ENCODE assay signal across 13 cellular contexts in the genomic region with DNA sequence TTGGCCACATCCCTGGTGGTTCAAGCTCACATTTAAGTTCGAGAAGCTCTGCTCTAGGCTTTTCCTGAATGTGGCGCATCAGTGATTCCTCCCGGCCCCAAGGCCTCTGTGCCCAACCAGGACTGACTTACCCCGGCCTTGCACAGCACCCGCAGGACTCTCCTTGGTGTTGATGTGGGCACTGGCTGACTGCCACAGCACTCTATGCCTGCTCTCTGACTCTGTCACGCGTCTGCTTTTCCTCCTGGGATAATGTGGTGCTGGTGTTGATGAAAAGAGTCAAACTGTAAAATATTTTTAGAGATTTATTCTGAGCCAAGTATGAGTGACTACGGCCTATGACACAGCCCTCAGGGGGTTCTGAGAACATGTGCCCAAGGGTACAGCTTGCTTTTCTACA. TPM values are rescaled to one million over a fixed set of nuclear protein-coding genes. Genes with fewer than 3 reads are reported as not detected.
DNase-seq lines count a peak whose midpoint lies in the region; ATAC-seq, FAIRE-seq and TF ChIP-seq lines count a peak whose summit lies in the region.
"Had no signal": no experiment of that assay in that cellular context is flagged by ENCODE, and none has a peak within 500 bp of the region (broad histone marks: within the 10 kb centered on the region; RNA-seq: fewer than 3 reads in every experiment).

No MANE protein-coding gene starts in this region.

- dilution Hi-C loops in mammary epithelial cell (cut with HindIII; ENCODE audit: low sequenced_read_pairs), result loop anchor here (5.0 kb wide), 2 partner anchors 48 to 98 kb away; no protein-coding TSS in a partner anchor

- BruUV-seq in mammary epithelial cell (replicated peaks; lab: Mats Ljungman, UMichigan), result no TSS peak

- H2AFZ ChIP-seq in mammary epithelial cell (ENCODE audit: low read depth, low read length), result peak overlapping the region; percentile 58

- H3K36me3 Mint-ChIP-seq in HFFc6 (ENCODE audit: low read depth) (peaks cover 16% of the 10 kb centered on the region), mesothelial cell of epicardium (peaks cover 5% of the 10 kb centered on the region)

- H3K9ac ChIP-seq in mammary epithelial cell (ENCODE audit: insufficient read depth, low read length), result no peak overlapping the region

- H3K27me3 Mint-ChIP-seq in HFFc6 (ENCODE audit: insufficient read depth), result peaks cover 14% of the 10 kb centered on the region
- peaks cover 12% of the 10 kb centered on the region for H3K27me3 Mint-ChIP-seq in mesothelial cell of epicardium (ENCODE audit: low read depth)

- FAIRE-seq in urothelium cell line (lab: Jason Lieb, UNC), result no peak
- FAIRE-seq: D721Med, GM12878 had no signal

- H3K27ac ChIP-seq in mammary epithelial cell (ENCODE audit: insufficient read depth, low read depth, low read length), result no peak overlapping the region
- peak overlapping the region; percentile 15 to 31 for H3K27ac ChIP-seq in thoracic aorta

- H3K9me3 Mint-ChIP-seq in HFFc6 (peaks cover 15% of the 10 kb centered on the region), mesothelial cell of epicardium (peaks cover 9% of the 10 kb centered on the region)

- H3K4me3 ChIP-seq in mammary epithelial cell (replicated peaks in 1 of 3; ENCODE audit: insufficient read depth in 1 of 3, low read depth in 2 of 3, low read length in 3 of 3), result no peak overlapping the region
- no peak overlapping the region for H3K4me3 ChIP-seq in thoracic aorta
- H3K4me3 ChIP-seq: GM12878, mucosa of descending colon had no signal

- H3K36me3 ChIP-seq in mammary epithelial cell (ENCODE audit: insufficient read depth, low read length), result no peaks in the 10 kb centered on the region
- H3K36me3 ChIP-seq in thoracic aorta, result no peaks in the 10 kb centered on the region

- CTCF ChIA-PET in mammary epithelial cell (lab: Charles Lee; ENCODE audit: low non-redundant PET), result no interaction called here

- TF ChIP-seq CTCF in HFFc6 (IDR thresholded peaks at IDR 0.05), result no peak
- no peak for TF ChIP-seq CTCF in mammary epithelial cell (conservative IDR thresholded peaks at IDR 0.05 in 1 of 2, IDR thresholded peaks at IDR 0.05 in 1 of 2; ENCODE audit: extremely low read depth in 1 of 2, insufficient read depth in 1 of 2, low read depth in 1 of 2, low read length in 2 of 2)
- TF ChIP-seq CTCF in mesothelial cell of epicardium (IDR thresholded peaks at IDR 0.05; ENCODE audit: unreplicated experiment), result no peak
- no peak for TF ChIP-seq CTCF in thoracic aorta (IDR thresholded peaks at IDR 0.05)

- DNase-seq in HFFc6 (no peak), mammary epithelial cell (peak; percentile 40), mesothelial cell of epicardium (ENCODE audit: low spot score in 2 of 2, unreplicated experiment in 2 of 2) (no peak), thoracic aorta (ENCODE audit: low spot score) (peak; percentile 67), urothelium cell line (ENCODE audit: low spot score) (no peak), mucosa of gallbladder (ENCODE audit: low spot score) (no peak)
- DNase-seq in activated CD4-positive, CD25-positive, alpha-beta regulatory T cell (lab: John Stamatoyannopoulos, UW), result no peak
- DNase-seq: effector CD8-positive, alpha-beta T cell; stimulated activated CD8-positive, alpha-beta memory T cell treated with anti-CD3 and anti-CD28 coated beads, Interleukin-4, amount 100 ng/mL, for 48 hours had no signal

- no peak overlapping the region for H3K4me3 Mint-ChIP-seq in HFFc6
- H3K4me3 Mint-ChIP-seq in mesothelial cell of epicardium, result no peak overlapping the region

- H3K27ac Mint-ChIP-seq in HFFc6 (peak overlapping the region; percentile 30), mesothelial cell of epicardium (peak overlapping the region; percentile 30)

- no peaks in the 10 kb centered on the region for H3K27me3 ChIP-seq in mammary epithelial cell (ENCODE audit: insufficient read depth, low read length)
- no peaks in the 10 kb centered on the region for H3K27me3 ChIP-seq in thoracic aorta (replicated peaks; ENCODE audit: insufficient read depth)

- H3K4me1 ChIP-seq in mammary epithelial cell (ENCODE audit: insufficient read depth, low read length) (peaks cover 34% of the 10 kb centered on the region), thoracic aorta (ENCODE audit: control insufficient read depth in 1 of 2, low read depth in 2 of 2) (peaks cover 3 to 20% of the 10 kb centered on the region in 2 donors)

- intact Hi-C loops in mammary epithelial cell (cut with micrococcal nuclease), result no loop called here

- H3K4me1 Mint-ChIP-seq in HFFc6 (ENCODE audit: low read depth) (peaks cover 27% of the 10 kb centered on the region), mesothelial cell of epicardium (peaks cover 27% of the 10 kb centered on the region)

- in situ Hi-C loops in mammary epithelial cell (cut with MboI; ENCODE audit: low sequenced_read_pairs in 2 of 2), result no loop called here

- ATAC-seq in thoracic aorta (ENCODE audit: insufficient number of reproducible peaks, low FRiP score, low read depth) (peak; percentile 71), GM18868 (IDR thresholded peaks at IDR 0.05; ENCODE audit: unreplicated experiment) (no peak)
- ATAC-seq: GM12878, mucosa of descending colon had no signal

- WGBS in mammary epithelial cell (ENCODE audit: low coverage, missing lambda C conversion rate), result 23% methylated on average over 7 of the region's 8 CpGs

- no peaks in the 10 kb centered on the region for H3K79me2 ChIP-seq in mammary epithelial cell (ENCODE audit: insufficient read depth, low read length)

- H4K20me1 ChIP-seq in mammary epithelial cell (ENCODE audit: insufficient read depth, low read length), result no peaks in the 10 kb centered on the region

- H3K4me2 ChIP-seq in mammary epithelial cell (ENCODE audit: insufficient read depth, low read depth, low read length), result no peak overlapping the region

- H3K9me3 ChIP-seq in mammary epithelial cell (replicated peaks; ENCODE audit: insufficient read depth, low read length) (no peaks in the 10 kb centered on the region), thoracic aorta (no peaks in the 10 kb centered on the region)
- H3K9me3 ChIP-seq: mucosa of descending colon had no signal

RNA-seq across cellular contexts. Expression of gene SLC2A5, which starts 15.4 kb away (rescaled TPM):
- total RNA-seq in HFFc6 (2021; fragmentation: NEBNext Ultra II Directional; extraction: Animal tissue kit (Norgen Biotek cat#: 25700)), result under 1 TPM in 5 of 6 experiments, not detected in 1; 0.10 to 0.83 (median 0.18) TPM
- total RNA-seq in mammary epithelial cell (under 1 TPM; under 0.01 to 0.38 TPM), mesothelial cell of epicardium (0.07 to 0.13 TPM (median 0.11 TPM) in 3 replicates), thoracic aorta (10 to 100 TPM in 1 of 2 donors, 1 to 10 TPM in 1; 3.9 to 14.7 TPM), mucosa of gallbladder (8.8 TPM)
- 0.19 TPM for polyA plus RNA-seq in mammary epithelial cell
- polyA minus RNA-seq in mammary epithelial cell, result not detected

RNA-seq across cellular contexts. Expression of gene GPR157, which starts 44.0 kb away (rescaled TPM):
- 10 to 100 TPM in 2 of 6 experiments, 1 to 10 TPM in 4; 8.2 to 11.1 (median 9.7) TPM for total RNA-seq in HFFc6 (2021; fragmentation: NEBNext Ultra II Directional; extraction: Animal tissue kit (Norgen Biotek cat#: 25700))
- total RNA-seq in mammary epithelial cell, result 10 to 100 TPM in 1 of 2 donors, 1 to 10 TPM in 1; 7.2 to 10.4 TPM
- polyA plus RNA-seq in mammary epithelial cell, result 2.3 TPM
- polyA minus RNA-seq in mammary epithelial cell, result 16.1 TPM
- total RNA-seq in mesothelial cell of epicardium, result 8.3 to 9.4 TPM (median 8.5 TPM) in 3 replicates
- total RNA-seq in thoracic aorta, result 1 to 10 TPM; 5.4 to 7.0 TPM
- total RNA-seq in mucosa of gallbladder, result 8.3 TPM

RNA-seq across cellular contexts. Expression of gene SLC2A7, which starts 58.7 kb away (rescaled TPM):
- total RNA-seq in HFFc6 (2021; fragmentation: NEBNext Ultra II Directional; extraction: Animal tissue kit (Norgen Biotek cat#: 25700)), result not detected
- total RNA-seq in mammary epithelial cell, result not detected
- not detected for polyA plus RNA-seq in mammary epithelial cell
- not detected for polyA minus RNA-seq in mammary epithelial cell
- total RNA-seq in mesothelial cell of epicardium, result not detected in 3 replicates
- not detected for total RNA-seq in thoracic aorta
- total RNA-seq in mucosa of gallbladder, result not detected
- total RNA-seq: GM12878, mucosa of descending colon had no signal
- polyA plus RNA-seq: GM12878 had no signal

Comparison
In these comparisons a context has a peak if more than half of its experiments do, and no peak if none do; other contexts are left out.
1. DNase-seq: peak in mammary epithelial cell (single experiment) and thoracic aorta (single experiment); none in HFFc6 (single experiment), mesothelial cell of epicardium (0 of 2), activated CD4-positive, CD25-positive, alpha-beta regulatory T cell (0 of 4), urothelium cell line (single experiment) and mucosa of gallbladder (single experiment).